Comparison of ENCODE assay signal across 9 cellular contexts in genomic region chr11:70483077-70483861, GRCh38.
A peak's percentile ranks its signal among the peaks of the same experiment; 100 is the strongest.
DNase-seq lines count a peak whose midpoint lies in the region; ATAC-seq, FAIRE-seq and TF ChIP-seq lines count a peak whose summit lies in the region.
"Had no signal": no experiment of that assay in that cellular context is flagged by ENCODE, and none has a peak within 500 bp of the region (broad histone marks: within the 10 kb centered on the region; RNA-seq: fewer than 3 reads in every experiment).

No MANE protein-coding gene starts in this region.

- H3K9me3 Mint-ChIP-seq in Caco-2 (ENCODE audit: unreplicated experiment) = no peaks in the 10 kb centered on the region
- H3K9me3 Mint-ChIP-seq: dendritic cell treated with granulocyte-macrophage colony-stimulating factor and Interleukin-4, amounts not matched to agents 40 ng/mL and 50 ng/mL, for 4 days had no signal

- peaks cover 58% of the 10 kb centered on the region for H3K36me3 Mint-ChIP-seq in Caco-2 (ENCODE audit: insufficient read depth, unreplicated experiment)

- RAD21 ChIA-PET in GM12878 (lab: Charles Lee; ENCODE audit: unreplicated experiment) = interaction anchor here (2.0 kb wide), 1 partner anchor 16 kb away, joined by 5 read pairs; no protein-coding TSS in a partner anchor

- H3K4me3 ChIP-seq in Caco-2 (ENCODE audit: low read depth, low read length) (no peak overlapping the region), Karpas-422 (ENCODE audit: low read length) (no peak overlapping the region), GM12878 (no peak overlapping the region), lung (no peak overlapping the region)

- in situ Hi-C loops in GM12878 (cut with MboI) = no loop called here

- H3K27ac Mint-ChIP-seq in Caco-2 (ENCODE audit: unreplicated experiment) = no peak overlapping the region
- H3K27ac Mint-ChIP-seq: dendritic cell treated with granulocyte-macrophage colony-stimulating factor and Interleukin-4, amounts not matched to agents 40 ng/mL and 50 ng/mL, for 4 days had no signal

- 45% methylated on average over 9 of the region's 9 CpGs for WGBS in GM12878 (ENCODE audit: insufficient coverage, insufficient replicate concordance, low lambda C conversion rate, missing lambda C conversion rate)
- 71 to 78% methylated on average over 9 of the region's 9 CpGs for WGBS in lung, 2 donors

- H3K9me3 ChIP-seq in Caco-2 = no peaks in the 10 kb centered on the region
- H3K9me3 ChIP-seq in Karpas-422 (ENCODE audit: low read length) = no peaks in the 10 kb centered on the region
- H3K9me3 ChIP-seq in GM12878 (replicated peaks; ENCODE audit: control insufficient read depth, insufficient read depth, low read length) = no peaks in the 10 kb centered on the region; the same call in 2 of the 3 replicates
- H3K9me3 ChIP-seq in lung (ENCODE audit: control insufficient read depth in 2 of 2, insufficient read depth in 1 of 2, low read length in 1 of 2) = no peaks in the 10 kb centered on the region

- H3K27me3 Mint-ChIP-seq in Caco-2 (ENCODE audit: insufficient read depth, unreplicated experiment) = no peaks in the 10 kb centered on the region

- CTCF ChIA-PET in Caco-2 (lab: Charles Lee) (interaction anchor here (0.5 to 0.6 kb wide), 4 partner anchors 57 to 1044 kb away, joined by 3 to 7 read pairs (median 4); partner anchors contain the start of gene KRTAP5-7), GM12878 (lab: Yijun Ruan, JAX) (interaction anchor here (0.6 to 1.2 kb wide), 4 partner anchors 9 to 251 kb away, joined by 3 to 4 read pairs (median 4); no protein-coding TSS in a partner anchor)

- TF ChIP-seq EP300 in GM12878 (IDR thresholded peaks at IDR 0.05; ENCODE audit: borderline replicate concordance in 1 of 2, control insufficient read depth in 1 of 2, low read depth in 2 of 2, low read length in 2 of 2) = no peak

- no peak overlapping the region for H3K4me2 ChIP-seq in Karpas-422 (ENCODE audit: low read depth, low read length, poor library complexity, severe bottlenecking)
- H3K4me2 ChIP-seq in GM12878 (ENCODE audit: control insufficient read depth, insufficient read depth) = no peak overlapping the region

- H3K4me1 ChIP-seq in Caco-2 = no peaks in the 10 kb centered on the region; the same call in 1 of the 2 replicates
- H3K4me1 ChIP-seq in Karpas-422 (ENCODE audit: low read length) = no peaks in the 10 kb centered on the region
- H3K4me1 ChIP-seq in GM12878 (ENCODE audit: control insufficient read depth, insufficient read depth, low read length) = no peaks in the 10 kb centered on the region
- H3K4me1 ChIP-seq in lung (ENCODE audit: control insufficient read depth in 2 of 2, insufficient read depth in 2 of 2, low read length in 2 of 2) = no peaks in the 10 kb centered on the region

- no peak for FAIRE-seq in GM12878 (lab: Jason Lieb, UNC)

- no TSS peak for BruUV-seq in Caco-2 (replicated peaks; lab: Mats Ljungman, UMichigan)
- BruUV-seq in GM12878 (replicated peaks; lab: Mats Ljungman, UMichigan) = no TSS peak

- TF ChIP-seq POLR2A in GM12878 (IDR thresholded peaks at IDR 0.05; ENCODE audit: low read depth, low read length) = no peak

- intact Hi-C loops in Caco-2 (cut with micrococcal nuclease; ENCODE audit: unreplicated experiment) (no loop called here), GM12878 (cut with micrococcal nuclease; ENCODE audit: unreplicated experiment) (no loop called here)

- SMC1A ChIA-PET in GM12878 (lab: Charles Lee; ENCODE audit: uncharacterized antibody, unreplicated experiment) = interaction anchor here (0.9 kb wide), 1 partner anchor 274 kb away, joined by 3 read pairs; no protein-coding TSS in a partner anchor

- TF ChIP-seq CTCF in Caco-2 (IDR thresholded peaks at IDR 0.05; ENCODE audit: insufficient read depth in 1 of 2, low read depth in 1 of 2, low read length in 1 of 2, severe bottlenecking in 1 of 2, unreplicated experiment in 1 of 2) (peak; percentile 36 to 49), GM12878 (IDR thresholded peaks at IDR 0.05 in 2 of 3, conservative IDR thresholded peaks at IDR 0.05 in 1 of 3; ENCODE audit: control insufficient read depth in 2 of 3, extremely low read depth in 1 of 3, insufficient read depth in 1 of 3, low read depth in 3 of 3, low read length in 3 of 3) (peak; percentile 46 to 61 (median 49); a peak in 5 of 6 replicates), lung (IDR thresholded peaks at IDR 0.05; ENCODE audit: control extremely low read depth, extremely low read depth) (no peak)

- no peaks in the 10 kb centered on the region for H3K4me1 Mint-ChIP-seq in Caco-2 (ENCODE audit: low read depth, unreplicated experiment)

- H2AFZ ChIP-seq in Karpas-422 (ENCODE audit: low read length) (no peak overlapping the region), GM12878 (ENCODE audit: control insufficient read depth, low read depth, low read length) (no peak overlapping the region)

- H3K27me3 ChIP-seq in Caco-2 (replicated peaks; ENCODE audit: control insufficient read depth, insufficient read depth, low read length) (no peaks in the 10 kb centered on the region), Karpas-422 (ENCODE audit: low read length) (no peaks in the 10 kb centered on the region), GM12878 (replicated peaks in 1 of 2; ENCODE audit: control insufficient read depth in 2 of 2, insufficient read depth in 2 of 2, low read length in 1 of 2) (no peaks in the 10 kb centered on the region), lung (ENCODE audit: control insufficient read depth, insufficient read depth) (no peaks in the 10 kb centered on the region)

- ATAC-seq in GM12878 = peak; percentile 80
- ATAC-seq in lung (ENCODE audit: insufficient read depth, low FRiP score) = peak; percentile 71
- ATAC-seq in esophagus mucosa = no peak
- ATAC-seq in GM19351 (IDR thresholded peaks at IDR 0.05; ENCODE audit: unreplicated experiment) = no peak

- POLR2A ChIA-PET in Caco-2 (lab: Charles Lee) = interaction anchor here (0.6 kb wide), 1 partner anchor 969 kb away, joined by 4 read pairs; the partner anchor contains the start of gene NADSYN1
- POLR2A ChIA-PET in GM12878 (lab: Charles Lee) = no interaction called here

- H3K27ac ChIP-seq in Karpas-422 (ENCODE audit: low read length) (no peak overlapping the region), GM12878 (ENCODE audit: control insufficient read depth, insufficient read depth) (no peak overlapping the region), lung (ENCODE audit: low read depth in 1 of 2, low read length in 1 of 2) (peak overlapping the region; percentile 34 to 89)

- H4K20me1 ChIP-seq in Karpas-422 (ENCODE audit: insufficient read depth, low read depth, low read length) = no peaks in the 10 kb centered on the region
- H4K20me1 ChIP-seq in GM12878 (ENCODE audit: control insufficient read depth, insufficient read depth) = no peaks in the 10 kb centered on the region

- no peak overlapping the region for H3K4me3 Mint-ChIP-seq in Caco-2 (ENCODE audit: unreplicated experiment)
- H3K4me3 Mint-ChIP-seq: dendritic cell treated with granulocyte-macrophage colony-stimulating factor and Interleukin-4, amounts not matched to agents 40 ng/mL and 50 ng/mL, for 4 days had no signal

- no peaks in the 10 kb centered on the region for H3K36me3 ChIP-seq in Caco-2 (ENCODE audit: control insufficient read depth, insufficient read depth, low read length)
- no peaks in the 10 kb centered on the region for H3K36me3 ChIP-seq in Karpas-422 (ENCODE audit: insufficient read depth, low read length)
- no peaks in the 10 kb centered on the region for H3K36me3 ChIP-seq in GM12878 (ENCODE audit: control insufficient read depth in 2 of 2, insufficient read depth in 2 of 2, low read length in 1 of 2)
- H3K36me3 ChIP-seq in lung (ENCODE audit: control insufficient read depth in 2 of 2, insufficient read depth in 2 of 2, low read length in 2 of 2) = peaks cover 0 to 3% of the 10 kb centered on the region in 2 donors

- H3K9me2 ChIP-seq in Karpas-422 (replicated peaks; ENCODE audit: insufficient read depth, low read length) = no peaks in the 10 kb centered on the region

- DNase-seq in Caco-2 = no peak
- DNase-seq in Karpas-422 = peak; percentile 60
- no peak for DNase-seq in GM12878 (ENCODE audit: low read depth, low spot score)
- peak; percentile 72 for DNase-seq in lung (ENCODE audit: low spot score)
- DNase-seq in stimulated activated CD4-positive, alpha-beta T cell treated with anti-CD3 and anti-CD28 coated beads, Interleukin-12 subunit alpha, Interleukin-12 subunit beta, amount 100 ng/mL, for 4 hours = no peak
- no peak for DNase-seq in activated CD4-positive, alpha-beta T cell treated with anti-CD3 and anti-CD28 coated beads, Interleukin-2, amount 50 U/mL, for 1 hour

- H3K9ac ChIP-seq in Karpas-422 (ENCODE audit: low read length) (no peak overlapping the region), GM12878 (ENCODE audit: control insufficient read depth, insufficient read depth, low read length) (no peak overlapping the region)

- H3K79me2 ChIP-seq in Karpas-422 (ENCODE audit: low read length) (no peaks in the 10 kb centered on the region), GM12878 (ENCODE audit: control insufficient read depth, insufficient read depth, low read length) (no peaks in the 10 kb centered on the region)

- peak; percentile 36 for TF ChIP-seq RAD21 in GM12878 (IDR thresholded peaks at IDR 0.05; ENCODE audit: insufficient read depth, low read depth, low read length)

TF ChIP-seq in GM12878, 131 proteins besides CTCF, POLR2A, EP300 and RAD21:
- no peak for TF ChIP-seq SIX5 (IDR thresholded peaks at IDR 0.05; ENCODE audit: low read depth, low read length, severe bottlenecking)
- peak; percentile 57 for TF ChIP-seq EED (IDR thresholded peaks at IDR 0.05; ENCODE audit: low read depth)
- peak; percentile 70; the same call in 1 of the 2 replicates for TF ChIP-seq IRF4 (IDR thresholded peaks at IDR 0.05; ENCODE audit: low read depth, low read length)
- 0 out of 2 replicates have a peak, but pooled peaks have one; percentile 24 for TF ChIP-seq YY1 (IDR thresholded peaks at IDR 0.05; ENCODE audit: low read depth, low read length)
- peak; percentile 47 for TF ChIP-seq IKZF1 (conservative IDR thresholded peaks at IDR 0.05)
- TF ChIP-seq SMC3 (IDR thresholded peaks at IDR 0.05; ENCODE audit: borderline replicate concordance, low read length) = peak; percentile 40; the same call in 1 of the 2 replicates
- TF ChIP-seq RUNX3 (IDR thresholded peaks at IDR 0.05; ENCODE audit: low read length) = peak; percentile 38; the same call in 1 of the 2 replicates
- peak; percentile 85 for TF ChIP-seq SPI1 (IDR thresholded peaks at IDR 0.05; ENCODE audit: borderline replicate concordance, insufficient read depth, low read depth, low read length)
- TF ChIP-seq CBFB (IDR thresholded peaks at IDR 0.05; ENCODE audit: low read depth) = no peak
- peak; percentile 17 to 28; a peak in 1 of 4 replicates for TF ChIP-seq IKZF2 (IDR thresholded peaks at IDR 0.05)

Comparison
In these comparisons a context has a peak if more than half of its experiments do, and no peak if none do; other contexts are left out.
1. DNase-seq: peak in Karpas-422 (single experiment) and lung (single experiment); none in Caco-2 (0 of 2), GM12878 (single experiment), stimulated activated CD4-positive, alpha-beta T cell treated with anti-CD3 and anti-CD28 coated beads, Interleukin-12 subunit alpha, Interleukin-12 subunit beta, amount 100 ng/mL, for 4 hours (single experiment) and activated CD4-positive, alpha-beta T cell treated with anti-CD3 and anti-CD28 coated beads, Interleukin-2, amount 50 U/mL, for 1 hour (single experiment).
2. H3K27ac ChIP-seq: peak in lung (2 of 2); none in Karpas-422 (single experiment) and GM12878 (single experiment).
3. ATAC-seq: peak in GM12878 (single experiment) and lung (single experiment); none in esophagus mucosa (single experiment) and GM19351 (single experiment).